In genomic region chr16:28502290-28502689, GRCh38 we compare ENCODE assay signal across 2 cellular contexts.
TF ChIP-seq lines count a peak whose summit lies in the region.

No MANE protein-coding gene starts in this region.

TF ChIP-seq in HEK293, 187 proteins besides CTCF, POLR2A, EP300 and RAD21 (continues in another document):
- TF ChIP-seq ZNF792 (tag by site-specific recombination; IDR thresholded peaks at IDR 0.05) (no peak), ZNF747 (tag by site-specific recombination; IDR thresholded peaks at IDR 0.05) (0 out of 2 replicates have a peak, but pooled peaks have one; percentile 45), ZNF785 (tag by site-specific recombination; IDR thresholded peaks at IDR 0.05) (no peak), REPIN1 (tag by site-specific recombination; IDR thresholded peaks at IDR 0.05; ENCODE audit: low read depth) (no peak), ZNF266 (tag by site-specific recombination; IDR thresholded peaks at IDR 0.05; ENCODE audit: low read depth) (no peak), ZFP3 (tag by site-specific recombination; IDR thresholded peaks at IDR 0.05; ENCODE audit: low read depth) (no peak), ZNF366 (tag by site-specific recombination; conservative IDR thresholded peaks at IDR 0.05) (peak; percentile 68), ZNF654 (tag by site-specific recombination; IDR thresholded peaks at IDR 0.05; ENCODE audit: low read depth) (no peak), ZEB2 (tag by site-specific recombination; IDR thresholded peaks at IDR 0.05) (no peak), YY2 (tag by site-specific recombination; IDR thresholded peaks at IDR 0.05) (0 out of 2 replicates have a peak, but pooled peaks have one; percentile 39), HOXD13 (CRISPR knock-in tag; IDR thresholded peaks at IDR 0.05; ENCODE audit: borderline replicate concordance) (no peak), ZBTB6 (tag by site-specific recombination; IDR thresholded peaks at IDR 0.05) (no peak), FEZF1 (tag by site-specific recombination; IDR thresholded peaks at IDR 0.05) (no peak), ZNF2 (tag by site-specific recombination; IDR thresholded peaks at IDR 0.05) (no peak), ZNF138 (tag by site-specific recombination; IDR thresholded peaks at IDR 0.05; ENCODE audit: borderline replicate concordance) (no peak), HOXA7 (CRISPR knock-in tag; IDR thresholded peaks at IDR 0.05; ENCODE audit: borderline replicate concordance) (no peak), ZNF530 (tag by site-specific recombination; IDR thresholded peaks at IDR 0.05; ENCODE audit: low read depth) (no peak), ZNF621 (tag by site-specific recombination; IDR thresholded peaks at IDR 0.05) (0 out of 2 replicates have a peak, but pooled peaks have one; percentile 23), ZNF600 (tag by site-specific recombination; IDR thresholded peaks at IDR 0.05) (0 out of 2 replicates have a peak, but pooled peaks have one; percentile 23), ZNF660 (tag by site-specific recombination; IDR thresholded peaks at IDR 0.05) (no peak), SP7 (tag by site-specific recombination; IDR thresholded peaks at IDR 0.05) (no peak), GFI1B (tag by site-specific recombination; IDR thresholded peaks at IDR 0.05) (no peak), ZNF274 (IDR thresholded peaks at IDR 0.05; ENCODE audit: low read length) (no peak), ZNF274 (tag by site-specific recombination; IDR thresholded peaks at IDR 0.05; ENCODE audit: borderline replicate concordance) (no peak)
- TF ChIP-seq, protein P1, sequence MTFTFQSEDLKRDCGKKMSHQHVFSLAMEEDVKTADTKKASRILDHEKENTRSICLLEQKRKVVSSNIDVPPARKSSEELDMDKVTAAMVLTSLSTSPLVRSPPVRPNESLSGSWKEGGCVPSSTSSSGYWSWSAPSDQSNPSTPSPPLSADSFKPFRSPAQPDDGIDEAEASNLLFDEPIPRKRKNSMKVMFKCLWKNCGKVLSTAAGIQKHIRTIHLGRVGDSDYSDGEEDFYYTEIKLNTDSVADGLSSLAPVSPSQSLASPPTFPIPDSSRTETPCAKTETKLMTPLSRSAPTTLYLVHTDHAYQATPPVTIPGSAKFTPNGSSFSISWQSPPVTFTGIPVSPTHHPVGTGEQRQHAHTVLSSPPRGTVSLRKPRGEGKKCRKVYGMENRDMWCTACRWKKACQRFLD (tag by site-specific recombination; IDR thresholded peaks at IDR 0.05): no peak
- TF ChIP-seq, protein P2, sequence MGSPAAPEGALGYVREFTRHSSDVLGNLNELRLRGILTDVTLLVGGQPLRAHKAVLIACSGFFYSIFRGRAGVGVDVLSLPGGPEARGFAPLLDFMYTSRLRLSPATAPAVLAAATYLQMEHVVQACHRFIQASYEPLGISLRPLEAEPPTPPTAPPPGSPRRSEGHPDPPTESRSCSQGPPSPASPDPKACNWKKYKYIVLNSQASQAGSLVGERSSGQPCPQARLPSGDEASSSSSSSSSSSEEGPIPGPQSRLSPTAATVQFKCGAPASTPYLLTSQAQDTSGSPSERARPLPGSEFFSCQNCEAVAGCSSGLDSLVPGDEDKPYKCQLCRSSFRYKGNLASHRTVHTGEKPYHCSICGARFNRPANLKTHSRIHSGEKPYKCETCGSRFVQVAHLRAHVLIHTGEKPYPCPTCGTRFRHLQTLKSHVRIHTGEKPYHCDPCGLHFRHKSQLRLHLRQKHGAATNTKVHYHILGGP (tag by site-specific recombination; IDR thresholded peaks at IDR 0.05): no peak
- TF ChIP-seq, protein P3, sequence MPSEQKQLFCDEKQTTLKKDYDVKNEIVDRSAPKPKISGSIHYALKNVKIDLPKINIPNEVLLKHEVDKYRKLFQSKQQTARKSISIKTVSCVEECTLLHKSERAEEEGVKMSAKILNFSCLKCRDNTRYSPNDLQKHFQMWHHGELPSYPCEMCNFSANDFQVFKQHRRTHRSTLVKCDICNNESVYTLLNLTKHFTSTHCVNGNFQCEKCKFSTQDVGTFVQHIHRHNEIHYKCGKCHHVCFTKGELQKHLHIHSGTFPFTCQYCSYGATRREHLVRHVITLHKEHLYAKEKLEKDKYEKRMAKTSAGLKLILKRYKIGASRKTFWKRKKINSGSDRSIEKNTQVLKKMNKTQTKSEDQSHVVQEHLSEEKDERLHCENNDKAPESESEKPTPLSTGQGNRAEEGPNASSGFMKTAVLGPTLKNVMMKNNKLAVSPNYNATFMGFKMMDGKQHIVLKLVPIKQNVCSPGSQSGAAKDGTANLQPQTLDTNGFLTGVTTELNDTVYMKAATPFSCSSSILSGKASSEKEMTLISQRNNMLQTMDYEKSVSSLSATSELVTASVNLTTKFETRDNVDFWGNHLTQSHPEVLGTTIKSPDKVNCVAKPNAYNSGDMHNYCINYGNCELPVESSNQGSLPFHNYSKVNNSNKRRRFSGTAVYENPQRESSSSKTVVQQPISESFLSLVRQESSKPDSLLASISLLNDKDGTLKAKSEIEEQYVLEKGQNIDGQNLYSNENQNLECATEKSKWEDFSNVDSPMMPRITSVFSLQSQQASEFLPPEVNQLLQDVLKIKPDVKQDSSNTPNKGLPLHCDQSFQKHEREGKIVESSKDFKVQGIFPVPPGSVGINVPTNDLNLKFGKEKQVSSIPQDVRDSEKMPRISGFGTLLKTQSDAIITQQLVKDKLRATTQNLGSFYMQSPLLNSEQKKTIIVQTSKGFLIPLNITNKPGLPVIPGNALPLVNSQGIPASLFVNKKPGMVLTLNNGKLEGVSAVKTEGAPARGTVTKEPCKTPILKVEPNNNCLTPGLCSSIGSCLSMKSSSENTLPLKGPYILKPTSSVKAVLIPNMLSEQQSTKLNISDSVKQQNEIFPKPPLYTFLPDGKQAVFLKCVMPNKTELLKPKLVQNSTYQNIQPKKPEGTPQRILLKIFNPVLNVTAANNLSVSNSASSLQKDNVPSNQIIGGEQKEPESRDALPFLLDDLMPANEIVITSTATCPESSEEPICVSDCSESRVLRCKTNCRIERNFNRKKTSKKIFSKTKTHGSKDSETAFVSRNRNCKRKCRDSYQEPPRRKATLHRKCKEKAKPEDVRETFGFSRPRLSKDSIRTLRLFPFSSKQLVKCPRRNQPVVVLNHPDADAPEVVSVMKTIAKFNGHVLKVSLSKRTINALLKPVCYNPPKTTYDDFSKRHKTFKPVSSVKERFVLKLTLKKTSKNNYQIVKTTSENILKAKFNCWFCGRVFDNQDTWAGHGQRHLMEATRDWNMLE (tag by site-specific recombination; conservative IDR thresholded peaks at IDR 0.05; ENCODE audit: low read depth): no peak

TF ChIP-seq in H1, 55 proteins besides CTCF, POLR2A, EP300 and RAD21:
- TF ChIP-seq BCL11A (IDR thresholded peaks at IDR 0.05; ENCODE audit: low read depth in 2 of 2, low read length in 2 of 2): no peak
- TF ChIP-seq HDAC6 (IDR thresholded peaks at IDR 0.05; ENCODE audit: low read depth, low read length): no peak
- TF ChIP-seq CBX5 (IDR thresholded peaks at IDR 0.05; ENCODE audit: low read depth, low read length): no peak
- TF ChIP-seq NANOG (IDR thresholded peaks at IDR 0.05; ENCODE audit: insufficient read depth, low read depth, low read length, poor library complexity, severe bottlenecking): no peak
- TF ChIP-seq TBP (IDR thresholded peaks at IDR 0.05; ENCODE audit: low read depth, low read length): no peak
- TF ChIP-seq CREB1 (IDR thresholded peaks at IDR 0.05): no peak
- TF ChIP-seq CEBPB (IDR thresholded peaks at IDR 0.05; ENCODE audit: low read depth, low read length): no peak
- TF ChIP-seq BRCA1 (IDR thresholded peaks at IDR 0.05; ENCODE audit: low read depth, low read length): no peak
- no peak for TF ChIP-seq CTBP2 (IDR thresholded peaks at IDR 0.05; ENCODE audit: borderline replicate concordance, insufficient read depth, insufficient read length, low read length)
- no peak for TF ChIP-seq SIX5 (IDR thresholded peaks at IDR 0.05; ENCODE audit: low read depth, low read length)
- TF ChIP-seq TAF7 (optimal IDR thresholded peaks at IDR 0.05; ENCODE audit: borderline replicate concordance, low read depth, low read length): no peak
- no peak for TF ChIP-seq POU5F1 (IDR thresholded peaks at IDR 0.05; ENCODE audit: low read depth, low read length)
- no peak for TF ChIP-seq RFX5 (IDR thresholded peaks at IDR 0.05; ENCODE audit: borderline replicate concordance, low read depth, low read length)
- TF ChIP-seq TAF1 (IDR thresholded peaks at IDR 0.05; ENCODE audit: low read depth, low read length): no peak
- no peak for TF ChIP-seq CHD1 (IDR thresholded peaks at IDR 0.05; ENCODE audit: low read depth, low read length)
- TF ChIP-seq JUND (IDR thresholded peaks at IDR 0.05; ENCODE audit: low read length): no peak
- TF ChIP-seq TCF12 (IDR thresholded peaks at IDR 0.05; ENCODE audit: low read depth, low read length): no peak
